24 cellular contexts compared by ENCODE assay signal in genomic region chr15:25780479-25781255, GRCh38.
DNase-seq lines count a peak whose midpoint lies in the region; FAIRE-seq and TF ChIP-seq lines count a peak whose summit lies in the region.
"Had no signal": no experiment of that assay in that cellular context is flagged by ENCODE, and none has a peak within 500 bp of the region (broad histone marks: within the 10 kb centered on the region; RNA-seq: fewer than 3 reads in every experiment).

No MANE protein-coding gene starts in this region.

- H3K4me1 ChIP-seq in osteoblast (ENCODE audit: insufficient read depth, low read length) (peaks cover 26% of the 10 kb centered on the region), tibial artery (peaks cover 0 to 76% (median 27%) of the 10 kb centered on the region in 4 donors)

- FAIRE-seq in bronchial epithelial cell (lab: Jason Lieb, UNC) = peak; percentile 28
- FAIRE-seq: GM12878 had no signal

- H3K4me3 ChIP-seq in bronchial epithelial cell (ENCODE audit: low read depth, low read length) (no peak overlapping the region), osteoblast (ENCODE audit: insufficient read depth, low read length) (no peak overlapping the region), tibial artery (no peak overlapping the region)
- H3K4me3 ChIP-seq: GM12878, GM23248, Peyer's patch, SJSA1 had no signal

- no peak overlapping the region for H2AFZ ChIP-seq in osteoblast (ENCODE audit: low read length)
- H2AFZ ChIP-seq: GM23248 had no signal

- intact Hi-C loops in tibial artery (cut with DNase I; ENCODE audit: low total_unique reads) = no loop called here

- H3K36me3 ChIP-seq in bronchial epithelial cell (ENCODE audit: control insufficient read depth, insufficient read depth, low read length) = no peaks in the 10 kb centered on the region
- H3K36me3 ChIP-seq in osteoblast (ENCODE audit: insufficient read depth, low read length) = peaks cover 8% of the 10 kb centered on the region
- H3K36me3 ChIP-seq in tibial artery = peaks cover 13% of the 10 kb centered on the region in 3 donors

- H3K27me3 ChIP-seq in bronchial epithelial cell (ENCODE audit: control insufficient read depth, insufficient read depth, low read length) = no peaks in the 10 kb centered on the region
- no peaks in the 10 kb centered on the region for H3K27me3 ChIP-seq in osteoblast (ENCODE audit: insufficient read depth, low read length)
- H3K27me3 ChIP-seq in tibial artery = no peaks in the 10 kb centered on the region
- H3K27me3 ChIP-seq: Peyer's patch, SJSA1 had no signal

- peaks cover 7% of the 10 kb centered on the region for H3K79me2 ChIP-seq in osteoblast (ENCODE audit: insufficient read depth, low read length)

- H4K20me1 ChIP-seq in osteoblast (ENCODE audit: insufficient read depth, low read length) = no peaks in the 10 kb centered on the region

- TF ChIP-seq CTCF in bronchial epithelial cell (IDR thresholded peaks at IDR 0.05; ENCODE audit: insufficient read depth, low read length, severe bottlenecking) = no peak
- TF ChIP-seq CTCF in osteoblast (IDR thresholded peaks at IDR 0.05; ENCODE audit: extremely low read depth, low read depth, low read length) = no peak
- no peak for TF ChIP-seq CTCF in tibial artery (IDR thresholded peaks at IDR 0.05)

- H3K4me2 ChIP-seq in osteoblast (ENCODE audit: insufficient read depth, low read length) = no peak overlapping the region

- peak; percentile 56 for DNase-seq in activated effector memory CD4-positive, alpha-beta T cell treated with anti-CD3 and anti-CD28 coated beads, Interleukin-2, amount 50 U/mL, for 16 hours
- DNase-seq in activated effector memory CD4-positive, alpha-beta T cell treated with Interleukin-2 at 50 U/mL for 16 hours = no peak
- DNase-seq in bronchial epithelial cell (ENCODE audit: low read depth) = no peak
- peak; percentile 62 for DNase-seq in osteoblast (ENCODE audit: insufficient read length, low spot score, missing footprints)
- no peak for DNase-seq in tibial artery
- DNase-seq in AG20443 (ENCODE audit: low spot score) = no peak
- DNase-seq in OCI-M2 (lab: John Stamatoyannopoulos, UW; ENCODE audit: unreplicated experiment) = no peak
- DNase-seq in NCI-H774 (lab: John Stamatoyannopoulos, UW) = no peak
- DNase-seq: ACHN; C1 segment of cervical spinal cord; CD8-positive, alpha-beta T cell; DND-41; GM23248; MM.1S; NCI-H1048; NCI-H1417 treated with DMSO at 0.1 percent for 48 hours; NCI-H2029; NCI-H345; NCI-H524; NCI-H82 had no signal

- H3K27ac ChIP-seq in osteoblast (ENCODE audit: low read depth, low read length) = no peak overlapping the region
- H3K27ac ChIP-seq in tibial artery = peak overlapping the region; percentile 39 to 63
- H3K27ac ChIP-seq: 22Rv1, Peyer's patch, SJSA1 had no signal

- H3K9me3 ChIP-seq in osteoblast (ENCODE audit: low read depth, low read length) = no peaks in the 10 kb centered on the region
- H3K9me3 ChIP-seq in tibial artery = no peaks in the 10 kb centered on the region
- H3K9me3 ChIP-seq: Peyer's patch, SJSA1 had no signal

Comparison
In these comparisons a context has a peak if more than half of its experiments do, and no peak if none do; other contexts are left out.
1. DNase-seq: peak in activated effector memory CD4-positive, alpha-beta T cell treated with anti-CD3 and anti-CD28 coated beads, Interleukin-2, amount 50 U/mL, for 16 hours (single experiment) and osteoblast (single experiment); none in activated effector memory CD4-positive, alpha-beta T cell treated with Interleukin-2 at 50 U/mL for 16 hours (single experiment), bronchial epithelial cell (single experiment), tibial artery (0 of 2), AG20443 (single experiment), OCI-M2 (single experiment) and NCI-H774 (single experiment).